Comparison of ENCODE assay signal across 1 cellular context in the genomic region with DNA sequence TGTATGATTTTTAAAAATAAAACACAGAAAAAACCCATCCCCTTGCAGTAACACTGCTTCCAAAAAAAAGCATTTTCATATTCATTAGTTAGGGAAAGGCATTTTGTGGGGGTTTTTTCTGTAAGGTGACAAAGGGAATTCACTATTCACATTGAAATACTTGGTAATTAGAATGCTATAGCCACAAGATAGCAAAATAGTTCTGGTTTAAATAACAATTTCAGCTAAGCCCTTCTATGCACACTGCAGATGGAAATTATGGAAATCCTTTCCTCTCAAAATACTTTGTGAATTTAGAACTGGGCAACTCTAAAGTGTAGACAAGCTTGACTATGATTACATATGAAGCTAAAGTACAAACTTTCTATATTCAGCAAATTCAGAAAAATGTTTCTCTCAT.
TF ChIP-seq lines count a peak whose summit lies in the region.

No MANE protein-coding gene starts in this region.

TF ChIP-seq in GM23338, 12 proteins besides CTCF, POLR2A, EP300 and RAD21 (continued from another document):
- TF ChIP-seq, protein P1, sequence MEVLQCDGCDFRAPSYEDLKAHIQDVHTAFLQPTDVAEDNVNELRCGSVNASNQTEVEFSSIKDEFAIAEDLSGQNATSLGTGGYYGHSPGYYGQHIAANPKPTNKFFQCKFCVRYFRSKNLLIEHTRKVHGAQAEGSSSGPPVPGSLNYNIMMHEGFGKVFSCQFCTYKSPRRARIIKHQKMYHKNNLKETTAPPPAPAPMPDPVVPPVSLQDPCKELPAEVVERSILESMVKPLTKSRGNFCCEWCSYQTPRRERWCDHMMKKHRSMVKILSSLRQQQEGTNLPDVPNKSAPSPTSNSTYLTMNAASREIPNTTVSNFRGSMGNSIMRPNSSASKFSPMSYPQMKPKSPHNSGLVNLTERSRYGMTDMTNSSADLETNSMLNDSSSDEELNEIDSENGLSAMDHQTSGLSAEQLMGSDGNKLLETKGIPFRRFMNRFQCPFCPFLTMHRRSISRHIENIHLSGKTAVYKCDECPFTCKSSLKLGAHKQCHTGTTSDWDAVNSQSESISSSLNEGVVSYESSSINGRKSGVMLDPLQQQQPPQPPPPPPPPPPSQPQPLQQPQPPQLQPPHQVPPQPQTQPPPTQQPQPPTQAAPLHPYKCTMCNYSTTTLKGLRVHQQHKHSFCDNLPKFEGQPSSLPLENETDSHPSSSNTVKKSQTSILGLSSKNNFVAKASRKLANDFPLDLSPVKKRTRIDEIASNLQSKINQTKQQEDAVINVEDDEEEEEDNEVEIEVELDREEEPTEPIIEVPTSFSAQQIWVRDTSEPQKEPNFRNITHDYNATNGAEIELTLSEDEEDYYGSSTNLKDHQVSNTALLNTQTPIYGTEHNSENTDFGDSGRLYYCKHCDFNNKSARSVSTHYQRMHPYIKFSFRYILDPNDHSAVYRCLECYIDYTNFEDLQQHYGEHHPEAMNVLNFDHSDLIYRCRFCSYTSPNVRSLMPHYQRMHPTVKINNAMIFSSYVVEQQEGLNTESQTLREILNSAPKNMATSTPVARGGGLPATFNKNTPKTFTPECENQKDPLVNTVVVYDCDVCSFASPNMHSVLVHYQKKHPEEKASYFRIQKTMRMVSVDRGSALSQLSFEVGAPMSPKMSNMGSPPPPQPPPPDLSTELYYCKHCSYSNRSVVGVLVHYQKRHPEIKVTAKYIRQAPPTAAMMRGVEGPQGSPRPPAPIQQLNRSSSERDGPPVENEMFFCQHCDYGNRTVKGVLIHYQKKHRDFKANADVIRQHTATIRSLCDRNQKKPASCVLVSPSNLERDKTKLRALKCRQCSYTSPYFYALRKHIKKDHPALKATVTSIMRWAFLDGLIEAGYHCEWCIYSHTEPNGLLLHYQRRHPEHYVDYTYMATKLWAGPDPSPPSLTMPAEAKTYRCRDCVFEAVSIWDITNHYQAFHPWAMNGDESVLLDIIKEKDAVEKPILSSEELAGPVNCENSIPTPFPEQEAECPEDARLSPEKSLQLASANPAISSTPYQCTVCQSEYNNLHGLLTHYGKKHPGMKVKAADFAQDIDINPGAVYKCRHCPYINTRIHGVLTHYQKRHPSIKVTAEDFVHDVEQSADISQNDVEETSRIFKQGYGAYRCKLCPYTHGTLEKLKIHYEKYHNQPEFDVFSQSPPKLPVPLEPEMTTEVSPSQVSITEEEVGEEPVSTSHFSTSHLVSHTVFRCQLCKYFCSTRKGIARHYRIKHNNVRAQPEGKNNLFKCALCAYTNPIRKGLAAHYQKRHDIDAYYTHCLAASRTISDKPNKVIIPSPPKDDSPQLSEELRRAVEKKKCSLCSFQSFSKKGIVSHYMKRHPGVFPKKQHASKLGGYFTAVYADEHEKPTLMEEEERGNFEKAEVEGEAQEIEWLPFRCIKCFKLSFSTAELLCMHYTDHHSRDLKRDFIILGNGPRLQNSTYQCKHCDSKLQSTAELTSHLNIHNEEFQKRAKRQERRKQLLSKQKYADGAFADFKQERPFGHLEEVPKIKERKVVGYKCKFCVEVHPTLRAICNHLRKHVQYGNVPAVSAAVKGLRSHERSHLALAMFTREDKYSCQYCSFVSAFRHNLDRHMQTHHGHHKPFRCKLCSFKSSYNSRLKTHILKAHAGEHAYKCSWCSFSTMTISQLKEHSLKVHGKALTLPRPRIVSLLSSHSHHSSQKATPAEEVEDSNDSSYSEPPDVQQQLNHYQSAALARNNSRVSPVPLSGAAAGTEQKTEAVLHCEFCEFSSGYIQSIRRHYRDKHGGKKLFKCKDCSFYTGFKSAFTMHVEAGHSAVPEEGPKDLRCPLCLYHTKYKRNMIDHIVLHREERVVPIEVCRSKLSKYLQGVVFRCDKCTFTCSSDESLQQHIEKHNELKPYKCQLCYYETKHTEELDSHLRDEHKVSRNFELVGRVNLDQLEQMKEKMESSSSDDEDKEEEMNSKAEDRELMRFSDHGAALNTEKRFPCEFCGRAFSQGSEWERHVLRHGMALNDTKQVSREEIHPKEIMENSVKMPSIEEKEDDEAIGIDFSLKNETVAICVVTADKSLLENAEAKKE (CRISPR knock-in tag; IDR thresholded peaks at IDR 0.05) = no peak
- TF ChIP-seq ZNF114 (CRISPR knock-in tag; IDR thresholded peaks at IDR 0.05) = no peak
- TF ChIP-seq ZNF331 (CRISPR knock-in tag; IDR thresholded peaks at IDR 0.05; ENCODE audit: low read depth) = no peak
- TF ChIP-seq STAT1 (IDR thresholded peaks at IDR 0.05; ENCODE audit: unreplicated experiment) = no peak
- TF ChIP-seq JUNB (IDR thresholded peaks at IDR 0.05; ENCODE audit: unreplicated experiment) = no peak
- no peak for TF ChIP-seq POLR2AphosphoS5 (IDR thresholded peaks at IDR 0.05; ENCODE audit: low read depth)
- TF ChIP-seq CREB1 (CRISPR knock-in tag; IDR thresholded peaks at IDR 0.05; ENCODE audit: low read depth) = no peak
- no peak for TF ChIP-seq EZH2phosphoT487 (IDR thresholded peaks at IDR 0.05; ENCODE audit: unreplicated experiment)
